Comparison of ENCODE assay signal across 3 cellular contexts in genomic region chr2:9018109-9018508, GRCh38.
TF ChIP-seq lines count a peak whose summit lies in the region.

No MANE protein-coding gene starts in this region.

TF ChIP-seq in SK-N-SH, 30 proteins besides CTCF, POLR2A, EP300 and RAD21:
- TF ChIP-seq FOXJ3 (CRISPR knock-in tag; IDR thresholded peaks at IDR 0.05): no peak
- TF ChIP-seq, protein P1, sequence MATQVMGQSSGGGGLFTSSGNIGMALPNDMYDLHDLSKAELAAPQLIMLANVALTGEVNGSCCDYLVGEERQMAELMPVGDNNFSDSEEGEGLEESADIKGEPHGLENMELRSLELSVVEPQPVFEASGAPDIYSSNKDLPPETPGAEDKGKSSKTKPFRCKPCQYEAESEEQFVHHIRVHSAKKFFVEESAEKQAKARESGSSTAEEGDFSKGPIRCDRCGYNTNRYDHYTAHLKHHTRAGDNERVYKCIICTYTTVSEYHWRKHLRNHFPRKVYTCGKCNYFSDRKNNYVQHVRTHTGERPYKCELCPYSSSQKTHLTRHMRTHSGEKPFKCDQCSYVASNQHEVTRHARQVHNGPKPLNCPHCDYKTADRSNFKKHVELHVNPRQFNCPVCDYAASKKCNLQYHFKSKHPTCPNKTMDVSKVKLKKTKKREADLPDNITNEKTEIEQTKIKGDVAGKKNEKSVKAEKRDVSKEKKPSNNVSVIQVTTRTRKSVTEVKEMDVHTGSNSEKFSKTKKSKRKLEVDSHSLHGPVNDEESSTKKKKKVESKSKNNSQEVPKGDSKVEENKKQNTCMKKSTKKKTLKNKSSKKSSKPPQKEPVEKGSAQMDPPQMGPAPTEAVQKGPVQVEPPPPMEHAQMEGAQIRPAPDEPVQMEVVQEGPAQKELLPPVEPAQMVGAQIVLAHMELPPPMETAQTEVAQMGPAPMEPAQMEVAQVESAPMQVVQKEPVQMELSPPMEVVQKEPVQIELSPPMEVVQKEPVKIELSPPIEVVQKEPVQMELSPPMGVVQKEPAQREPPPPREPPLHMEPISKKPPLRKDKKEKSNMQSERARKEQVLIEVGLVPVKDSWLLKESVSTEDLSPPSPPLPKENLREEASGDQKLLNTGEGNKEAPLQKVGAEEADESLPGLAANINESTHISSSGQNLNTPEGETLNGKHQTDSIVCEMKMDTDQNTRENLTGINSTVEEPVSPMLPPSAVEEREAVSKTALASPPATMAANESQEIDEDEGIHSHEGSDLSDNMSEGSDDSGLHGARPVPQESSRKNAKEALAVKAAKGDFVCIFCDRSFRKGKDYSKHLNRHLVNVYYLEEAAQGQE (IDR thresholded peaks at IDR 0.05; ENCODE audit: low read depth, low read length): no peak
- no peak for TF ChIP-seq RXRA (IDR thresholded peaks at IDR 0.05; ENCODE audit: borderline replicate concordance, low read depth)
- no peak for TF ChIP-seq RCOR1 (IDR thresholded peaks at IDR 0.05; ENCODE audit: low read length)
- TF ChIP-seq MXI1 (IDR thresholded peaks at IDR 0.05; ENCODE audit: low read depth, low read length): no peak
- no peak for TF ChIP-seq MAX (IDR thresholded peaks at IDR 0.05; ENCODE audit: low read depth)
- TF ChIP-seq TCF12 (IDR thresholded peaks at IDR 0.05): no peak
- TF ChIP-seq YY1 (IDR thresholded peaks at IDR 0.05; ENCODE audit: low read depth): no peak
- TF ChIP-seq EZH2phosphoT487 (IDR thresholded peaks at IDR 0.05; ENCODE audit: borderline replicate concordance, low read depth): no peak
- TF ChIP-seq, protein P2, sequence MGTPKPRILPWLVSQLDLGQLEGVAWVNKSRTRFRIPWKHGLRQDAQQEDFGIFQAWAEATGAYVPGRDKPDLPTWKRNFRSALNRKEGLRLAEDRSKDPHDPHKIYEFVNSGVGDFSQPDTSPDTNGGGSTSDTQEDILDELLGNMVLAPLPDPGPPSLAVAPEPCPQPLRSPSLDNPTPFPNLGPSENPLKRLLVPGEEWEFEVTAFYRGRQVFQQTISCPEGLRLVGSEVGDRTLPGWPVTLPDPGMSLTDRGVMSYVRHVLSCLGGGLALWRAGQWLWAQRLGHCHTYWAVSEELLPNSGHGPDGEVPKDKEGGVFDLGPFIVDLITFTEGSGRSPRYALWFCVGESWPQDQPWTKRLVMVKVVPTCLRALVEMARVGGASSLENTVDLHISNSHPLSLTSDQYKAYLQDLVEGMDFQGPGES (IDR thresholded peaks at IDR 0.05; ENCODE audit: low read depth, low read length): no peak
- TF ChIP-seq USF2 (IDR thresholded peaks at IDR 0.05; ENCODE audit: borderline replicate concordance, low read depth, low read length): no peak
- TF ChIP-seq ELF1 (IDR thresholded peaks at IDR 0.05): no peak
- TF ChIP-seq GATA2 (CRISPR knock-in tag; IDR thresholded peaks at IDR 0.05): no peak
- TF ChIP-seq JUND (IDR thresholded peaks at IDR 0.05): no peak
- TF ChIP-seq RFX5 (IDR thresholded peaks at IDR 0.05; ENCODE audit: low read length): no peak

TF ChIP-seq in SK-N-SH treated with all-trans-retinoic acid at 6 μM for 48 hours, 23 proteins besides CTCF, POLR2A, EP300 and RAD21:
- no peak for TF ChIP-seq PPARA (CRISPR knock-in tag; IDR thresholded peaks at IDR 0.05; ENCODE audit: borderline replicate concordance)
- no peak for TF ChIP-seq TCF4 (CRISPR knock-in tag; IDR thresholded peaks at IDR 0.05; ENCODE audit: borderline replicate concordance)
- no peak for TF ChIP-seq ARNTL (CRISPR knock-in tag; IDR thresholded peaks at IDR 0.05; ENCODE audit: borderline replicate concordance, low read depth)
- TF ChIP-seq CSDC2 (CRISPR knock-in tag; IDR thresholded peaks at IDR 0.05): no peak
- no peak for TF ChIP-seq BACH2 (CRISPR knock-in tag; IDR thresholded peaks at IDR 0.05; ENCODE audit: borderline replicate concordance)

TF ChIP-seq in K562, 482 proteins besides CTCF, POLR2A, EP300 and RAD21:
- TF ChIP-seq CHD4 (IDR thresholded peaks at IDR 0.05; ENCODE audit: insufficient read depth, insufficient replicate concordance, low read depth, low read length, poor library complexity, severe bottlenecking) (no peak), KDM1A (IDR thresholded peaks at IDR 0.05) (0 out of 4 replicates have a peak, but pooled peaks of 1 of the 2 experiments have one; percentile 15)
